In the genomic region with DNA sequence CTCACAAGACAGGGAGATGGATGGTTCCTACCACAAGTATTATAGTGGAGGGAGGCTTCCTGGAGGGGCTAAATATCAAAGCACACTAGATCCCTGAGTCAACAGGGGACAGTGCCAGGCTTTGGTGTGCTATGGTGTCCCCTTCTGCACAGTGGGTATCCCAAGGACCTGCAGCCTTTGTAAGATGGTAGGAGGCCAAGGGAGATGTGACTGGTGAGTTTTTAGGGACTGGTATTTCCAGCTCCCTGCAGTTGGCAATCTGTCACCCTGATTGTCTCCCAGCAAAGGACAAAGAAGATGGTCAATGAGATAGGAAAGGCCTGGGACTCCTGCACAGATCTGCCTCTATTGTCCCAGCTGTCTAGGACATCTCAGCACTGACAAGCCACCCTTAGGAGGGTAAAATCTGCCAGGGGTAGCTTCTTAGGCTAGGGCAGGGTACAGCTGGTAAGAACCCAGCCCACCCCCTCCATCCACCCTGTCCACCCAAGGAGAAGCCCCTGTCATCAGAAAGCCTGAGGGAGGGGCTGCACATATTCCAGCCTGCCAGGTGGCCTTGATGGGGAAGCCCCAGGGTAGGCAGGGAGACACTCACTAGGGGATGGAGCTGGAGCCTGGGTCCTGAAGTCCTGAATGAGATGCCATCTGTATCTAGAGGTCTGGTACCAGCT, we compare ENCODE assay signal across 14 cellular contexts. TPM values are rescaled to one million over a fixed set of nuclear protein-coding genes. Genes with fewer than 3 reads are reported as not detected.
DNase-seq lines count a peak whose midpoint lies in the region; ATAC-seq and TF ChIP-seq lines count a peak whose summit lies in the region.
"Had no signal": no experiment of that assay in that cellular context is flagged by ENCODE, and none has a peak within 500 bp of the region (broad histone marks: within the 10 kb centered on the region; RNA-seq: fewer than 3 reads in every experiment).

No MANE protein-coding gene starts in this region.

- no peaks in the 10 kb centered on the region for H3K36me3 ChIP-seq in naive thymus-derived CD4-positive, alpha-beta T cell (ENCODE audit: control insufficient read depth in 2 of 3, insufficient read depth in 3 of 3, low read length in 3 of 3)
- H3K36me3 ChIP-seq: heart right ventricle, MG63 had no signal

- peaks cover under 1% of the 10 kb centered on the region for H3K27me3 Mint-ChIP-seq in CD4-positive, alpha-beta T cell
- H3K27me3 Mint-ChIP-seq in Calu3 (ENCODE audit: unreplicated experiment), result no peaks in the 10 kb centered on the region
- peaks cover 5% of the 10 kb centered on the region for H3K27me3 Mint-ChIP-seq in activated naive CD8-positive, alpha-beta T cell
- peaks cover 0 to 34% (median under 1%) of the 10 kb centered on the region in 5 donors for H3K27me3 Mint-ChIP-seq in naive thymus-derived CD4-positive, alpha-beta T cell

- no peak for DNase-seq in CD4-positive, alpha-beta T cell
- DNase-seq in Calu3 (no peak), RWPE1 (ENCODE audit: low spot score) (no peak), middle frontal gyrus (ENCODE audit: extremely low spot score, low spot score) (no peak), NCI-H1930 (lab: John Stamatoyannopoulos, UW) (no peak), superior temporal gyrus (ENCODE audit: extremely low spot score) (no peak)
- DNase-seq in naive thymus-derived CD4-positive, alpha-beta T cell, result no peak

- peak overlapping the region; percentile 86 for H3K4me3 Mint-ChIP-seq in CD4-positive, alpha-beta T cell
- peak overlapping the region; percentile 67 for H3K4me3 Mint-ChIP-seq in Calu3 (ENCODE audit: low read depth, unreplicated experiment)
- H3K4me3 Mint-ChIP-seq in activated naive CD8-positive, alpha-beta T cell, result peak overlapping the region; percentile 79
- peak overlapping the region; percentile 60 to 86 (median 78) for H3K4me3 Mint-ChIP-seq in naive thymus-derived CD4-positive, alpha-beta T cell

- POLR2A ChIA-PET in CD4-positive, alpha-beta T cell (lab: Charles Lee), result interaction anchor here (1.2 kb wide), 2 partner anchors 57 to 109 kb away, joined by 3 to 6 read pairs; partner anchors contain the start of genes CLK3 and CSK
- POLR2A ChIA-PET in naive thymus-derived CD4-positive, alpha-beta T cell (lab: Charles Lee), result no interaction called here
- POLR2A ChIA-PET in RWPE1 (lab: Yijun Ruan, JAX; ENCODE audit: low non-redundant PET), result no interaction called here

- H3K4me3 ChIP-seq in naive thymus-derived CD4-positive, alpha-beta T cell (ENCODE audit: low read length), result no peak overlapping the region
- H3K4me3 ChIP-seq: MG63 had no signal

- H3K36me3 Mint-ChIP-seq in CD4-positive, alpha-beta T cell (ENCODE audit: low read depth), result no peaks in the 10 kb centered on the region
- peaks cover 12% of the 10 kb centered on the region for H3K36me3 Mint-ChIP-seq in Calu3 (ENCODE audit: insufficient read depth, unreplicated experiment)
- no peaks in the 10 kb centered on the region for H3K36me3 Mint-ChIP-seq in activated naive CD8-positive, alpha-beta T cell
- H3K36me3 Mint-ChIP-seq in naive thymus-derived CD4-positive, alpha-beta T cell, result peaks cover 0 to 5% (median 0%) of the 10 kb centered on the region in 5 donors
- H3K36me3 Mint-ChIP-seq: activated naive CD4-positive, alpha-beta T cell treated with anti-CD3 and anti-CD28 coated beads, Interleukin-2, amount 50 U/mL, for 72 hours had no signal

- H3K27ac ChIP-seq in CD4-positive, alpha-beta T cell (ENCODE audit: low read depth, low read length), result no peak overlapping the region
- no peak overlapping the region for H3K27ac ChIP-seq in naive thymus-derived CD4-positive, alpha-beta T cell (ENCODE audit: low read depth, low read length)
- no peak overlapping the region for H3K27ac ChIP-seq in RWPE1
- H3K27ac ChIP-seq: skin epidermis had no signal

- H3K4me1 ChIP-seq in naive thymus-derived CD4-positive, alpha-beta T cell (ENCODE audit: control insufficient read depth in 2 of 2, insufficient read depth in 2 of 2, low read length in 2 of 2), result peaks cover 3 to 6% of the 10 kb centered on the region in 2 donors

- no peak overlapping the region for H3K27ac Mint-ChIP-seq in CD4-positive, alpha-beta T cell
- H3K27ac Mint-ChIP-seq in Calu3 (ENCODE audit: unreplicated experiment), result no peak overlapping the region
- H3K27ac Mint-ChIP-seq in activated naive CD8-positive, alpha-beta T cell, result no peak overlapping the region
- H3K27ac Mint-ChIP-seq in naive thymus-derived CD4-positive, alpha-beta T cell, result no peak overlapping the region

- intact Hi-C loops in CD4-positive, alpha-beta T cell (cut with DNase I, micrococcal nuclease), result no loop called here
- intact Hi-C loops in Calu3 (cut with micrococcal nuclease; ENCODE audit: unreplicated experiment), result no loop called here
- intact Hi-C loops in naive thymus-derived CD4-positive, alpha-beta T cell (cut with micrococcal nuclease), result no loop called here

- H3K9me3 ChIP-seq in CD4-positive, alpha-beta T cell (ENCODE audit: control insufficient read depth, low read length), result no peaks in the 10 kb centered on the region
- H3K9me3 ChIP-seq in naive thymus-derived CD4-positive, alpha-beta T cell (ENCODE audit: control insufficient read depth in 2 of 3, low read length in 3 of 3), result no peaks in the 10 kb centered on the region
- H3K9me3 ChIP-seq: heart right ventricle had no signal

- CTCF ChIA-PET in CD4-positive, alpha-beta T cell (lab: Charles Lee), result interaction anchor here (0.6 to 1.1 kb wide), 2 partner anchors 9 to 86 kb away, joined by 3 to 4 read pairs; no protein-coding TSS in a partner anchor
- CTCF ChIA-PET in Calu3 (lab: Charles Lee), result interaction anchor here (0.6 to 1.8 kb wide), 7 partner anchors 17 to 730 kb away, joined by 3 to 6 read pairs (median 3); partner anchors contain the start of gene PML
- CTCF ChIA-PET in naive thymus-derived CD4-positive, alpha-beta T cell (lab: Charles Lee), result interaction anchor here (0.6 kb wide), 1 partner anchor 10 kb away, joined by 3 read pairs; no protein-coding TSS in a partner anchor
- CTCF ChIA-PET in RWPE1 (lab: Yijun Ruan, JAX), result interaction anchor here (1.1 to 2.0 kb wide), 2 partner anchors 44 to 93 kb away, joined by 3 to 11 read pairs; no protein-coding TSS in a partner anchor

- H3K9me3 Mint-ChIP-seq in CD4-positive, alpha-beta T cell, result no peaks in the 10 kb centered on the region
- H3K9me3 Mint-ChIP-seq in Calu3 (ENCODE audit: low read depth, unreplicated experiment), result no peaks in the 10 kb centered on the region
- H3K9me3 Mint-ChIP-seq in activated naive CD8-positive, alpha-beta T cell (ENCODE audit: low read depth), result no peaks in the 10 kb centered on the region
- H3K9me3 Mint-ChIP-seq in naive thymus-derived CD4-positive, alpha-beta T cell, result peaks cover 0 to 2% (median 0%) of the 10 kb centered on the region in 11 donors
- H3K9me3 Mint-ChIP-seq: activated naive CD4-positive, alpha-beta T cell treated with anti-CD3 and anti-CD28 coated beads, Interleukin-2, amount 50 U/mL, for 72 hours had no signal

- H3K4me1 Mint-ChIP-seq in CD4-positive, alpha-beta T cell (ENCODE audit: low read depth), result peaks cover 5% of the 10 kb centered on the region
- peaks cover 22% of the 10 kb centered on the region for H3K4me1 Mint-ChIP-seq in Calu3 (ENCODE audit: low read depth, unreplicated experiment)
- H3K4me1 Mint-ChIP-seq in activated naive CD8-positive, alpha-beta T cell (ENCODE audit: low read depth), result peaks cover 12% of the 10 kb centered on the region
- peaks cover 4 to 12% (median 7%) of the 10 kb centered on the region in 7 donors for H3K4me1 Mint-ChIP-seq in naive thymus-derived CD4-positive, alpha-beta T cell

- BruUV-seq in Calu3 (replicated peaks; lab: Mats Ljungman, UMichigan), result no TSS peak

- no peaks in the 10 kb centered on the region for H3K27me3 ChIP-seq in CD4-positive, alpha-beta T cell (ENCODE audit: control insufficient read depth, insufficient read depth, low read length)
- H3K27me3 ChIP-seq in naive thymus-derived CD4-positive, alpha-beta T cell (ENCODE audit: control insufficient read depth in 2 of 2, insufficient read depth in 2 of 2, low read length in 2 of 2), result no peaks in the 10 kb centered on the region
- H3K27me3 ChIP-seq: MG63 had no signal

- ATAC-seq in CD4-positive, alpha-beta T cell (ENCODE audit: poor library complexity), result no peak
- ATAC-seq in naive thymus-derived CD4-positive, alpha-beta T cell, result no peak

- no peak for TF ChIP-seq CTCF in CD4-positive, alpha-beta T cell (IDR thresholded peaks at IDR 0.05)
- TF ChIP-seq CTCF in Calu3 (IDR thresholded peaks at IDR 0.05; ENCODE audit: unreplicated experiment) (no peak), RWPE1 (conservative IDR thresholded peaks at IDR 0.05; ENCODE audit: low read depth) (no peak)

RNA-seq across cellular contexts. Expression of gene CYP1A1, which starts 0.6 kb away (rescaled TPM):
- total RNA-seq in CD4-positive, alpha-beta T cell, result not detected
- 3.0 and 3.4 TPM in 2 replicates for total RNA-seq in Calu3 (2022)
- under 1 TPM in 1 of 5 experiments, not detected in 4; 0.63 TPM for total RNA-seq in naive thymus-derived CD4-positive, alpha-beta T cell
- not detected for polyA plus RNA-seq in naive thymus-derived CD4-positive, alpha-beta T cell
- total RNA-seq: esophagus mucosa had no signal

RNA-seq across cellular contexts. Expression of gene CYP1A2, which starts 23.9 kb away (rescaled TPM):
- not detected for total RNA-seq in CD4-positive, alpha-beta T cell
- not detected in 2 replicates for total RNA-seq in Calu3 (2022)
- total RNA-seq in naive thymus-derived CD4-positive, alpha-beta T cell, result not detected
- not detected for polyA plus RNA-seq in naive thymus-derived CD4-positive, alpha-beta T cell
- total RNA-seq: activated naive CD4-positive, alpha-beta T cell treated with anti-CD3 and anti-CD28 coated beads, Interleukin-2, amount 50 U/mL, for 72 hours; esophagus mucosa; H7 had no signal
- polyA plus RNA-seq: heart right ventricle had no signal

RNA-seq across cellular contexts. Expression of gene EDC3, which starts 28.9 kb away (rescaled TPM):
- total RNA-seq in CD4-positive, alpha-beta T cell, result 10 to 100 TPM; 11.0 to 11.1 TPM
- total RNA-seq in Calu3 (2022), result 65.1 and 70.1 TPM in 2 replicates
- 10 to 100 TPM; 29.0 to 45.3 (median 38.7) TPM for total RNA-seq in naive thymus-derived CD4-positive, alpha-beta T cell
- polyA plus RNA-seq in naive thymus-derived CD4-positive, alpha-beta T cell, result 10 to 100 TPM; 25.3 to 34.2 TPM

RNA-seq across cellular contexts. Expression of gene CSK, which starts 57.2 kb away (rescaled TPM):
- total RNA-seq in CD4-positive, alpha-beta T cell, result 100 to 1,000 TPM; 114 to 118 TPM
- 82.6 and 85.1 TPM in 2 replicates for total RNA-seq in Calu3 (2022)
- total RNA-seq in naive thymus-derived CD4-positive, alpha-beta T cell, result 100 to 1,000 TPM; 163 to 421 (median 228) TPM
- 100 to 1,000 TPM in 1 of 2 donors, 10 to 100 TPM in 1; 67.7 to 144 TPM for polyA plus RNA-seq in naive thymus-derived CD4-positive, alpha-beta T cell
